ENCODE assay signal across 28 cellular contexts in the genomic region with DNA sequence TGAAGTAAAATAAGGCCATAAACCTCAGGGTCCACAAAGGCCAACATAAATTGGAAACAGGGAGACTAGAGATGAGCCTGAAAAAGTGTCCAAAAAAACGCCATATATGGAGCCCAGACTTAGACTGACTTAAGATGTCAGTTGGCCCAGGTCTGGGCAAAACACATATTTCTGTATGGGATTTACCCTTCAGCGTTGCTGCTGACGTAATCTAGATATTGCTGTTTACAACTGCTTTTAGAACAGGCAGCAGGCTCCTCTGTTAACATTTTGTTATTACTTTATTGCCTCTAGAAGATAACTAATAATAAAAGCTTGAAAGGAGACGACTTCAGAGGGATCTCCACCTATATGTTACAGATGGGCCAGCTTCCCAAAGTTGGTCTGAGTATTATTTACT.
"Had no signal": no experiment of that assay in that cellular context is flagged by ENCODE, and none has a peak within 500 bp of the region (broad histone marks: within the 10 kb centered on the region; RNA-seq: fewer than 3 reads in every experiment).

No MANE protein-coding gene starts in this region.

- H3K27me3 ChIP-seq: body of pancreas, colonic mucosa, dorsolateral prefrontal cortex, heart right ventricle, stomach had no signal

- H3K4me3 ChIP-seq: body of pancreas, colonic mucosa, dorsolateral prefrontal cortex, heart right ventricle, left ventricle myocardium inferior, skin epidermis, stomach had no signal

- H3K36me3 ChIP-seq: colonic mucosa, stomach had no signal

- H3K9me3 ChIP-seq: body of pancreas, colonic mucosa, stomach had no signal

- H3K27ac ChIP-seq: body of pancreas, colonic mucosa, dorsolateral prefrontal cortex, heart right ventricle, left ventricle myocardium inferior, skin epidermis had no signal

- H3K36me3 Mint-ChIP-seq: activated naive CD8-positive, alpha-beta T cell; natural killer cell treated with Interleukin-12 subunit alpha and Interleukin-12 subunit beta and Interleukin-15 and Interleukin-18, amount 100 ng/mL, for 72 hours; stimulated activated naive B cell treated with anti-CD40 and anti-IgM and Interleukin-4, amounts not matched to agents 10 μg/mL and 1 μg/mL and 100 μg/mL, for 72 hours had no signal

- H3K4me3 Mint-ChIP-seq: activated CD4-positive, alpha-beta T cell treated with anti-CD3 and anti-CD28 coated beads, Interleukin-2, amount 10 ng/mL, durations not matched to agents 24 days and 14 days; activated CD8-positive, alpha-beta T cell treated with anti-CD3 and anti-CD28 coated beads, Interleukin-2, amount 10 ng/mL, durations not matched to agents 7 days and 5 days; activated naive CD8-positive, alpha-beta T cell; activated T-cell treated with anti-CD3 and anti-CD28 coated beads, Interleukin-2, amount 50 U/mL, for 72 hours; natural killer cell treated with Interleukin-12 subunit alpha and Interleukin-12 subunit beta and Interleukin-15 and Interleukin-18, amount 100 ng/mL, for 72 hours; stimulated activated naive B cell treated with anti-CD40 and anti-IgM and Interleukin-4, amounts not matched to agents 10 μg/mL and 1 μg/mL and 100 μg/mL, for 72 hours had no signal

- H3K9me3 Mint-ChIP-seq: activated CD4-positive, alpha-beta T cell treated with anti-CD3 and anti-CD28 coated beads, Interleukin-2, amount 10 ng/mL, durations not matched to agents 24 days and 14 days; activated T-cell treated with anti-CD3 and anti-CD28 coated beads, Interleukin-2, amount 50 U/mL, for 72 hours; natural killer cell treated with Interleukin-12 subunit alpha and Interleukin-12 subunit beta and Interleukin-15 and Interleukin-18, amount 100 ng/mL, for 72 hours; stimulated activated naive B cell treated with anti-CD40 and anti-IgM and Interleukin-4, amounts not matched to agents 10 μg/mL and 1 μg/mL and 100 μg/mL, for 72 hours had no signal

- H3K4me1 Mint-ChIP-seq: stimulated activated naive B cell treated with anti-CD40 and anti-IgM and Interleukin-4, amounts not matched to agents 10 μg/mL and 1 μg/mL and 100 μg/mL, for 72 hours had no signal

- DNase-seq: activated CD4-positive, alpha-beta T cell treated with anti-CD3 and anti-CD28 coated beads, Interleukin-2, amount 10 ng/mL, durations not matched to agents 24 days and 14 days; activated CD4-positive, CD25-positive, alpha-beta regulatory T cell treated with anti-CD3 and anti-CD28 coated beads, Interleukin-2, amount 50 U/mL, for 72 hours; activated CD8-positive, alpha-beta T cell treated with anti-CD3 and anti-CD28 coated beads, Interleukin-2, amount 10 ng/mL, durations not matched to agents 7 days and 5 days; activated naive CD4-positive, alpha-beta T cell; activated T-cell treated with anti-CD3 and anti-CD28 coated beads for 4 hours; activated T-cell treated with anti-CD3 and anti-CD28 coated beads, Interleukin-2, amount 50 U/mL, for 72 hours; aorta; body of pancreas; colonic mucosa; dorsolateral prefrontal cortex; effector memory CD4-positive, alpha-beta T cell; erythroblast; foreskin fibroblast; heart right ventricle; left ventricle myocardium inferior; mammary epithelial cell; midbrain; right cardiac atrium; stimulated activated CD4-positive, alpha-beta T cell treated with anti-CD3 and anti-CD28 coated beads, Interleukin-1b, Interleukin-23, amount 100 ng/mL, for 48 hours; stimulated activated naive B cell treated with anti-CD40 and anti-IgM and Interleukin-4, amounts not matched to agents 10 μg/mL and 1 μg/mL and 100 μg/mL, for 72 hours; stomach; T-helper 2 cell; trophoblast cell had no signal

- H3K27me3 Mint-ChIP-seq: stimulated activated naive B cell treated with anti-CD40 and anti-IgM and Interleukin-4, amounts not matched to agents 10 μg/mL and 1 μg/mL and 100 μg/mL, for 72 hours had no signal

- H3K27ac Mint-ChIP-seq: activated CD4-positive, alpha-beta T cell treated with anti-CD3 and anti-CD28 coated beads, Interleukin-2, amount 10 ng/mL, durations not matched to agents 24 days and 14 days; activated CD8-positive, alpha-beta T cell treated with anti-CD3 and anti-CD28 coated beads, Interleukin-2, amount 10 ng/mL, durations not matched to agents 7 days and 5 days; activated naive CD8-positive, alpha-beta T cell; activated T-cell treated with anti-CD3 and anti-CD28 coated beads, Interleukin-2, amount 50 U/mL, for 72 hours; natural killer cell treated with Interleukin-12 subunit alpha and Interleukin-12 subunit beta and Interleukin-15 and Interleukin-18, amount 100 ng/mL, for 72 hours; stimulated activated naive B cell treated with anti-CD40 and anti-IgM and Interleukin-4, amounts not matched to agents 10 μg/mL and 1 μg/mL and 100 μg/mL, for 72 hours had no signal

- FAIRE-seq: islet of Langerhans, urothelium cell line had no signal

- H3K4me1 ChIP-seq: colonic mucosa had no signal
